In genomic region chr20:21202284-21202683, GRCh38 we compare ENCODE assay signal across 18 cellular contexts.
DNase-seq lines count a peak whose midpoint lies in the region; TF ChIP-seq lines count a peak whose summit lies in the region.
"Had no signal": no experiment of that assay in that cellular context is flagged by ENCODE, and none has a peak within 500 bp of the region (broad histone marks: within the 10 kb centered on the region; RNA-seq: fewer than 3 reads in every experiment).

No MANE protein-coding gene starts in this region.

- no peaks in the 10 kb centered on the region for H3K27me3 ChIP-seq in GM23248 (replicated peaks; ENCODE audit: insufficient read depth)
- H3K27me3 ChIP-seq: dorsolateral prefrontal cortex, gastrocnemius medialis had no signal

- H3K4me1 Mint-ChIP-seq in chondrocyte (ENCODE audit: low read depth) = no peaks in the 10 kb centered on the region
- H3K4me1 Mint-ChIP-seq: B cell, T-cell had no signal

- H3K79me2 ChIP-seq in GM23248 (ENCODE audit: insufficient read depth) = no peaks in the 10 kb centered on the region

- no peaks in the 10 kb centered on the region for H3K9me3 ChIP-seq in GM23248 (ENCODE audit: low read depth)
- H3K9me3 ChIP-seq: gastrocnemius medialis had no signal

- 67 to 68% methylated on average over 2 of the region's 2 CpGs for WGBS in GM23248 (ENCODE audit: low coverage in 1 of 2, low lambda C conversion rate in 2 of 2, missing lambda C conversion rate in 2 of 2), 2 experiments

- H3K4me1 ChIP-seq in GM23248 (ENCODE audit: insufficient read depth) = no peaks in the 10 kb centered on the region

- CTCF ChIA-PET in RWPE1 (lab: Yijun Ruan, JAX) = interaction anchor here (0.8 kb wide), 1 partner anchor 204 kb away, joined by 5 read pairs; no protein-coding TSS in a partner anchor

- no peak overlapping the region for H3K4me3 Mint-ChIP-seq in chondrocyte (ENCODE audit: unreplicated experiment)
- H3K4me3 Mint-ChIP-seq: B cell, T-cell had no signal

- no peak overlapping the region for H2AFZ ChIP-seq in GM23248

- POLR2A ChIA-PET in RWPE1 (lab: Yijun Ruan, JAX; ENCODE audit: low non-redundant PET) = no interaction called here

- H3K9ac ChIP-seq in GM23248 = no peak overlapping the region

- in situ Hi-C loops in GM23248 (cut with MboI) = no loop called here

- H3K27me3 Mint-ChIP-seq in chondrocyte (ENCODE audit: low read depth) = no peaks in the 10 kb centered on the region
- H3K27me3 Mint-ChIP-seq: B cell, T-cell had no signal

- H3K27ac Mint-ChIP-seq in chondrocyte (ENCODE audit: unreplicated experiment) = no peak overlapping the region
- H3K27ac Mint-ChIP-seq: activated T-helper 2 cell treated with anti-CD3 and anti-CD28 coated beads, Interferon-gamma antibody, Interleukin-2, Interleukin-4, amounts not matched to agents 10 μg/mL and 5 μg/mL and 100 μg/mL, durations not matched to agents 14 hours and 24 hours and 36 hours; B cell; T-cell had no signal

- no peak overlapping the region for H3K27ac ChIP-seq in GM23248
- H3K27ac ChIP-seq in RWPE1 = no peak overlapping the region
- H3K27ac ChIP-seq: dorsolateral prefrontal cortex, gastrocnemius medialis had no signal

- H3K4me3 ChIP-seq in GM23248 (no peak overlapping the region), epithelial cell of proximal tubule (ENCODE audit: low read depth, low read length) (no peak overlapping the region)
- H3K4me3 ChIP-seq: dorsolateral prefrontal cortex, gastrocnemius medialis, lung had no signal

- no peaks in the 10 kb centered on the region for H3K36me3 ChIP-seq in GM23248 (ENCODE audit: low read depth)

- no peaks in the 10 kb centered on the region for H3K9me3 Mint-ChIP-seq in chondrocyte (ENCODE audit: low read depth)
- H3K9me3 Mint-ChIP-seq: activated T-helper 2 cell treated with anti-CD3 and anti-CD28 coated beads, Interferon-gamma antibody, Interleukin-2, Interleukin-4, amounts not matched to agents 10 μg/mL and 5 μg/mL and 100 μg/mL, durations not matched to agents 14 hours and 24 hours and 36 hours; T-cell had no signal

- no peaks in the 10 kb centered on the region for H3K9me2 ChIP-seq in GM23248 (ENCODE audit: insufficient read depth)

- no peaks in the 10 kb centered on the region for H4K20me1 ChIP-seq in GM23248 (ENCODE audit: insufficient read depth)

- no peaks in the 10 kb centered on the region for H3F3A ChIP-seq in GM23248 (ENCODE audit: insufficient read depth)

- H3K4me2 ChIP-seq in GM23248 (ENCODE audit: unreplicated experiment) = no peak overlapping the region

- no peak for TF ChIP-seq CTCF in RWPE1 (conservative IDR thresholded peaks at IDR 0.05; ENCODE audit: low read depth)
- no peak for TF ChIP-seq CTCF in epithelial cell of proximal tubule (conservative IDR thresholded peaks at IDR 0.05; ENCODE audit: low read depth, low read length)
- TF ChIP-seq CTCF in chondrocyte (IDR thresholded peaks at IDR 0.05) = no peak

- peaks cover 11% of the 10 kb centered on the region for H3K36me3 Mint-ChIP-seq in chondrocyte (ENCODE audit: low read depth)

- DNase-seq in GM23248 (peak; percentile 39), RWPE1 (ENCODE audit: low spot score) (peak; percentile 26), epithelial cell of proximal tubule (ENCODE audit: low read depth) (peak; percentile 66), myocyte (ENCODE audit: low read depth) (peak; percentile 15), chondrocyte (ENCODE audit: low spot score) (no peak), inferior parietal cortex (ENCODE audit: extremely low spot score) (no peak), iPS-NIHi11 (ENCODE audit: low spot score) (no peak)
- no peak for DNase-seq in stimulated activated CD4-positive, alpha-beta T cell treated with anti-CD3 and anti-CD28 coated beads, Interleukin-4, amount 100 ng/mL, for 1 hour
- DNase-seq: activated CD4-positive, CD25-positive, alpha-beta regulatory T cell; dorsolateral prefrontal cortex; gastrocnemius medialis; MM.1S; NCI-H2029 treated with DMSO at 0.1 percent for 48 hours; NCI-H524; T-cell had no signal

Comparison
In these comparisons a context has a peak if more than half of its experiments do, and no peak if none do; other contexts are left out.
1. DNase-seq: peak in GM23248 (single experiment), RWPE1 (single experiment), epithelial cell of proximal tubule (single experiment) and myocyte (single experiment); none in chondrocyte (single experiment), stimulated activated CD4-positive, alpha-beta T cell treated with anti-CD3 and anti-CD28 coated beads, Interleukin-4, amount 100 ng/mL, for 1 hour (single experiment), inferior parietal cortex (single experiment) and iPS-NIHi11 (single experiment).